8 cellular contexts compared by ENCODE assay signal in the genomic region with DNA sequence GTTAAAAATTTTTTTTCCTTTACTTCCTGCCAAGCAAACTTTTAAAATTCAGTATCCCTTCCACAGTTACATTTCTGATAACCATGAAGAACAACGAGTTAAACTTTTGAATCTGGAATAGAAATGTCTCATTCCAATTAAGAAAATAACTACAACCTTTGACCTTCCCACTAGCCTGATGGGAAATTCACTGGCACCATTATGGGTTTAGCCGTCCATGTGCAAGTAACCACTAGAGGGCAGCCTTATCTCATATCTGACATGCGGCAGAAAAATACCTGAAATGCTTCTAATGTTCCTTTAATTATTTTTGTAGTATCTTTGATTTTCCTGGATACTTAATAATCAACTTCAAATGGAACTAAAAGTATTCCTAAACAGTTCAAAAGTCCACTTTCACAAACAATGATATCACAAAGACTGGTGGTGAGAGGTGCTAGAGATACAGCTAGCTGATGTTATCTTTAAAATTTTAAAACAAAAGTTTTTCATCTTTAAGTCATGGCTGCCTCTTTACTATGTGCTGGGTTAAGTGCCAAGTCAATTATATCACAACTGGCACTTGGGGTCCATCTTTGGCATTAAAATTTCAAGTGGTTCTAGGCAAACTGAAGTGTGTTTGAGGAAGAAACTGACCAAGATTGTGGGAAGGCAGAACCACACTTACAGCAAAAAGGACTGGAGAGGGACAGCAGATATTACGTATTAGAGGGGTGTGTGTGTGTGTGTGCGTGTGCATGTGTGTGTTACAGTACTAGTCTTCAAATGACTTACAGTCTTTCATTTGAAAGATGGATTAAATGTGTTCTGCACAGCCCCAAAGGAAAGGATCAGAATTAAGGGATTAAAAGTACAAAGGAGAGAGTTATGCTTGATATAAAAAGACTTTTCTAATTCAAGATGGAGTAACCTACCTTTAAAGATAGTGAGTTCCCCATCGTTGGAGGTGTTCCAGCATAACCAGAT.
A peak's percentile ranks its signal among the peaks of the same experiment; 100 is the strongest.
DNase-seq lines count a peak whose midpoint lies in the region; ATAC-seq lines count a peak whose summit lies in the region.

No MANE protein-coding gene starts in this region.

- POLR2A ChIA-PET in T-cell (lab: Charles Lee): interaction anchor here (0.6 to 6.1 kb wide), 13 partner anchors 11 to 330 kb away, joined by 3 to 56 read pairs (median 4); no protein-coding TSS in a partner anchor

- H3K4me1 Mint-ChIP-seq in T-cell: peaks cover 88 to 89% (median 88%) of the 10 kb centered on the region in 3 donors

- H3K27ac Mint-ChIP-seq in T-cell: peak overlapping the region; percentile 96 to 97

- DNase-seq in AG20443 (ENCODE audit: low spot score) (peak; percentile 73), NCI-H146 (lab: John Stamatoyannopoulos, UW) (peak; percentile 50), T-cell (peak in 25 of 34 experiments; percentile 27 to 67 (median 53)), cerebellar cortex (ENCODE audit: low spot score) (peak; percentile 78), kidney glomerular epithelial cell (lab: John Stamatoyannopoulos, UW) (peak; percentile 61)
- peak; percentile 50 for DNase-seq in stimulated activated naive CD8-positive, alpha-beta T cell treated with anti-CD3 and anti-CD28 coated beads, Interleukin-15, Interleukin-2, amounts not matched to agents 100 U/mL and 50 U/mL, for 24 hours

- peaks cover 23% of the 10 kb centered on the region for H3K36me3 Mint-ChIP-seq in T-cell

- ATAC-seq in GM18498 (IDR thresholded peaks at IDR 0.05; ENCODE audit: unreplicated experiment) (peak; percentile 34), T-cell (replicated peaks in 1 of 4) (peak in 2 of 4 experiments; percentile 28 to 41), HG03342 (IDR thresholded peaks at IDR 0.05; ENCODE audit: unreplicated experiment) (no peak)
- ATAC-seq in stimulated activated naive CD8-positive, alpha-beta T cell treated with anti-CD3 and anti-CD28 coated beads, Interleukin-15, Interleukin-2, amounts not matched to agents 100 U/mL and 50 U/mL, for 24 hours: no peak

- H3K9me3 Mint-ChIP-seq in T-cell: no peaks in the 10 kb centered on the region

- H3K4me3 Mint-ChIP-seq in T-cell: peak overlapping the region; percentile 46 to 78 (median 69)

- H3K27me3 Mint-ChIP-seq in T-cell: no peaks in the 10 kb centered on the region

- CTCF ChIA-PET in T-cell (lab: Charles Lee): interaction anchor here (0.5 to 3.6 kb wide), 42 partner anchors 8 to 1248 kb away, joined by 3 to 38 read pairs (median 5); no protein-coding TSS in a partner anchor
